ENCODE assay signal across 25 cellular contexts in genomic region chr3:57827757-57828156, GRCh38.
"Had no signal": no experiment of that assay in that cellular context is flagged by ENCODE, and none has a peak within 500 bp of the region (broad histone marks: within the 10 kb centered on the region; RNA-seq: fewer than 3 reads in every experiment).

No MANE protein-coding gene starts in this region.

- H3K36me3 ChIP-seq: adrenal gland had no signal

- H3K9me3 Mint-ChIP-seq: activated CD4-positive, alpha-beta memory T cell treated with anti-CD3 and anti-CD28 coated beads for 36 hours; activated CD4-positive, alpha-beta T cell treated with anti-CD3 and anti-CD28 coated beads, Interleukin-2, amount 10 ng/mL, durations not matched to agents 7 days and 5 days; activated naive CD4-positive, alpha-beta T cell treated with anti-CD3 and anti-CD28 coated beads, Interleukin-2, amount 10 ng/mL, durations not matched to agents 7 days and 5 days; activated naive CD8-positive, alpha-beta T cell treated with anti-CD3 and anti-CD28 coated beads for 36 hours; activated T-cell treated with anti-CD3 and anti-CD28 coated beads, Interleukin-2, amount 50 U/mL, for 4 hours; T-cell had no signal

- H3K4me3 Mint-ChIP-seq: activated CD4-positive, alpha-beta memory T cell treated with anti-CD3 and anti-CD28 coated beads for 36 hours; activated CD4-positive, alpha-beta T cell treated with anti-CD3 and anti-CD28 coated beads, Interleukin-2, amount 10 ng/mL, durations not matched to agents 7 days and 5 days; activated naive CD4-positive, alpha-beta T cell treated with anti-CD3 and anti-CD28 coated beads, Interleukin-2, amount 10 ng/mL, durations not matched to agents 7 days and 5 days; activated naive CD8-positive, alpha-beta T cell treated with anti-CD3 and anti-CD28 coated beads for 36 hours; activated T-cell treated with anti-CD3 and anti-CD28 coated beads, Interleukin-2, amount 50 U/mL, for 4 hours; T-cell had no signal

- H3K9me3 ChIP-seq: adrenal gland had no signal

- H3K27ac Mint-ChIP-seq: activated CD4-positive, alpha-beta memory T cell treated with anti-CD3 and anti-CD28 coated beads for 36 hours; activated CD4-positive, alpha-beta T cell treated with anti-CD3 and anti-CD28 coated beads, Interleukin-2, amount 10 ng/mL, durations not matched to agents 7 days and 5 days; activated naive CD4-positive, alpha-beta T cell treated with anti-CD3 and anti-CD28 coated beads, Interleukin-2, amount 10 ng/mL, durations not matched to agents 7 days and 5 days; activated naive CD8-positive, alpha-beta T cell treated with anti-CD3 and anti-CD28 coated beads for 36 hours; T-cell had no signal

- H3K4me3 ChIP-seq: adrenal gland, K562, SK-N-MC had no signal

- H3K4me1 Mint-ChIP-seq: activated naive CD4-positive, alpha-beta T cell treated with anti-CD3 and anti-CD28 coated beads, Interleukin-2, amount 10 ng/mL, durations not matched to agents 7 days and 5 days had no signal

- H3K27ac ChIP-seq: SK-N-MC, VCaP had no signal

- H3K27me3 Mint-ChIP-seq: activated CD4-positive, alpha-beta memory T cell treated with anti-CD3 and anti-CD28 coated beads for 36 hours; activated CD4-positive, alpha-beta T cell treated with anti-CD3 and anti-CD28 coated beads, Interleukin-2, amount 10 ng/mL, durations not matched to agents 7 days and 5 days; activated naive CD4-positive, alpha-beta T cell treated with anti-CD3 and anti-CD28 coated beads, Interleukin-2, amount 10 ng/mL, durations not matched to agents 7 days and 5 days; activated naive CD8-positive, alpha-beta T cell treated with anti-CD3 and anti-CD28 coated beads for 36 hours; T-cell had no signal

- ATAC-seq: activated T-cell treated with anti-CD3 and anti-CD28 coated beads, Interleukin-2, amount 50 U/mL, for 4 hours; K562; Panc1; Right ventricle myocardium inferior; T-cell had no signal

- H3K27me3 ChIP-seq: adrenal gland had no signal

- DNase-seq: activated CD4-positive, alpha-beta memory T cell treated with anti-CD3 and anti-CD28 coated beads for 36 hours; activated CD4-positive, alpha-beta T cell treated with anti-CD3 and anti-CD28 coated beads, Interleukin-2, amount 10 ng/mL, durations not matched to agents 7 days and 5 days; activated CD4-positive, CD25-positive, alpha-beta regulatory T cell; activated CD8-positive, alpha-beta memory T cell treated with anti-CD3 and anti-CD28 coated beads for 24 hours; activated effector memory CD4-positive, alpha-beta T cell treated with anti-CD3 and anti-CD28 coated beads, Interleukin-2, amount 50 U/mL, for 16 hours; activated naive CD4-positive, alpha-beta T cell treated with anti-CD3 and anti-CD28 coated beads, Interleukin-2, amount 10 ng/mL, durations not matched to agents 7 days and 5 days; activated naive CD8-positive, alpha-beta T cell treated with anti-CD3 and anti-CD28 coated beads for 36 hours; activated T-cell treated with anti-CD3 and anti-CD28 coated beads, Interleukin-2, amount 50 U/mL, for 4 hours; adrenal gland; anterior cingulate cortex; Kasumi-1; NCI-H1930; NCI-H2171; NCI-H226; NCI-H526; NCI-H82; RPMI8226; T-cell; T-helper 2 cell; T1000 had no signal
